Comparison of ENCODE assay signal across 1 cellular context in the genomic region with DNA sequence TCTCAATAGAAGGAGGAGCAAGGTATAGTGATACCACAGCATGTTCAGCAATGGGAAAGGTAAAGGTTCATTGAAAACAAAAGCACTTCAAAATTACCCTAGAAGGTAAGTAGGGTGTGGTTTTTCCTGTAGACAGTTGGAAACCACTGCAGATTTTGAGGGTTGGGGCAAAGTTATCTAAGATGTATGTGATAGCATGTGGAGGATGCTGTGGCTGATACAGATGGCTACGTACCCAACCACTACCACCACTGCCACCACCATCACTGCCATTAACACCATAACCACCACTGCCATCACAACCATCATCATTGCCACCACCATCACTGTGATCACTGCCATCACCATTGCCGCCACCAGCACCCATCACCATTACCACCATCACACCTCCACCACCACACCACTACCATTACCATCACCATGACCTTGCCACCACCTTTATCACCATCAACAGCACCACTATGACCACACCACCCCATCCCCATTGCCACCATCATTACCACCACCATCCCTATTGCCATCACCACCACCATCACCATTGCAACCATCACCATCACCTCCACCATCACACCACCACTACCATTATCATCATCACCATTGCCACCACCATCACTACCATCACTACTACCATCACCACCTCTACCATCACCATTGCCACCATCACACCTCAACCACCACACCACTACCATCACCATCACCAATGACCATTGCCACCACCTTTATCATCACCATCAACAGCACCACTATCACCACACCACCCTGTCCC.
A peak's percentile ranks its signal among the peaks of the same experiment; 100 is the strongest.
TF ChIP-seq lines count a peak whose summit lies in the region.

No MANE protein-coding gene starts in this region.

TF ChIP-seq in GM12878, 131 proteins besides CTCF, POLR2A, EP300 and RAD21:
- TF ChIP-seq NR2C2 (IDR thresholded peaks at IDR 0.05; ENCODE audit: borderline replicate concordance, control insufficient read depth, insufficient read length, low read depth): peak; percentile 46
- TF ChIP-seq, protein P1, sequence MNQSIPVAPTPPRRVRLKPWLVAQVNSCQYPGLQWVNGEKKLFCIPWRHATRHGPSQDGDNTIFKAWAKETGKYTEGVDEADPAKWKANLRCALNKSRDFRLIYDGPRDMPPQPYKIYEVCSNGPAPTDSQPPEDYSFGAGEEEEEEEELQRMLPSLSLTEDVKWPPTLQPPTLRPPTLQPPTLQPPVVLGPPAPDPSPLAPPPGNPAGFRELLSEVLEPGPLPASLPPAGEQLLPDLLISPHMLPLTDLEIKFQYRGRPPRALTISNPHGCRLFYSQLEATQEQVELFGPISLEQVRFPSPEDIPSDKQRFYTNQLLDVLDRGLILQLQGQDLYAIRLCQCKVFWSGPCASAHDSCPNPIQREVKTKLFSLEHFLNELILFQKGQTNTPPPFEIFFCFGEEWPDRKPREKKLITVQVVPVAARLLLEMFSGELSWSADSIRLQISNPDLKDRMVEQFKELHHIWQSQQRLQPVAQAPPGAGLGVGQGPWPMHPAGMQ (IDR thresholded peaks at IDR 0.05; ENCODE audit: borderline replicate concordance): no peak
- TF ChIP-seq NBN (IDR thresholded peaks at IDR 0.05): 0 out of 2 replicates have a peak, but pooled peaks have one; percentile 16
- TF ChIP-seq RCOR1 (conservative IDR thresholded peaks at IDR 0.05; ENCODE audit: low read depth, low read length): no peak
- TF ChIP-seq, protein P2, sequence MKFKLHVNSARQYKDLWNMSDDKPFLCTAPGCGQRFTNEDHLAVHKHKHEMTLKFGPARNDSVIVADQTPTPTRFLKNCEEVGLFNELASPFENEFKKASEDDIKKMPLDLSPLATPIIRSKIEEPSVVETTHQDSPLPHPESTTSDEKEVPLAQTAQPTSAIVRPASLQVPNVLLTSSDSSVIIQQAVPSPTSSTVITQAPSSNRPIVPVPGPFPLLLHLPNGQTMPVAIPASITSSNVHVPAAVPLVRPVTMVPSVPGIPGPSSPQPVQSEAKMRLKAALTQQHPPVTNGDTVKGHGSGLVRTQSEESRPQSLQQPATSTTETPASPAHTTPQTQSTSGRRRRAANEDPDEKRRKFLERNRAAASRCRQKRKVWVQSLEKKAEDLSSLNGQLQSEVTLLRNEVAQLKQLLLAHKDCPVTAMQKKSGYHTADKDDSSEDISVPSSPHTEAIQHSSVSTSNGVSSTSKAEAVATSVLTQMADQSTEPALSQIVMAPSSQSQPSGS (IDR thresholded peaks at IDR 0.05; ENCODE audit: low read length): no peak
- no peak for TF ChIP-seq SP1 (IDR thresholded peaks at IDR 0.05; ENCODE audit: low read depth, low read length)
- TF ChIP-seq MYB (IDR thresholded peaks at IDR 0.05; ENCODE audit: borderline replicate concordance, low read depth, low read length): no peak
- TF ChIP-seq ASH2L (IDR thresholded peaks at IDR 0.05; ENCODE audit: borderline replicate concordance, low read depth): no peak
- no peak; the same call in 1 of the 2 replicates for TF ChIP-seq HDGF (IDR thresholded peaks at IDR 0.05)
- TF ChIP-seq ETV6 (conservative IDR thresholded peaks at IDR 0.05 in 1 of 2, IDR thresholded peaks at IDR 0.05 in 1 of 2; ENCODE audit: borderline replicate concordance in 1 of 2, low read depth in 1 of 2): no peak
- no peak for TF ChIP-seq MTA3 (IDR thresholded peaks at IDR 0.05; ENCODE audit: borderline replicate concordance, low read length)
- TF ChIP-seq CEBPB (IDR thresholded peaks at IDR 0.05; ENCODE audit: borderline replicate concordance in 1 of 2, low read depth in 2 of 2, low read length in 2 of 2): no peak
- no peak for TF ChIP-seq EZH2 (IDR thresholded peaks at IDR 0.05; ENCODE audit: borderline replicate concordance, control insufficient read depth, low read depth, low read length)
- TF ChIP-seq ZZZ3 (IDR thresholded peaks at IDR 0.05; ENCODE audit: control insufficient read depth, insufficient read length, low read depth): no peak
- no peak for TF ChIP-seq NR2C1 (IDR thresholded peaks at IDR 0.05)
- TF ChIP-seq CBFB (IDR thresholded peaks at IDR 0.05; ENCODE audit: low read depth): no peak
- no peak for TF ChIP-seq JUNB (IDR thresholded peaks at IDR 0.05)
- TF ChIP-seq NFXL1 (IDR thresholded peaks at IDR 0.05; ENCODE audit: borderline replicate concordance): no peak
